Comparison of ENCODE assay signal across 16 cellular contexts in the genomic region with DNA sequence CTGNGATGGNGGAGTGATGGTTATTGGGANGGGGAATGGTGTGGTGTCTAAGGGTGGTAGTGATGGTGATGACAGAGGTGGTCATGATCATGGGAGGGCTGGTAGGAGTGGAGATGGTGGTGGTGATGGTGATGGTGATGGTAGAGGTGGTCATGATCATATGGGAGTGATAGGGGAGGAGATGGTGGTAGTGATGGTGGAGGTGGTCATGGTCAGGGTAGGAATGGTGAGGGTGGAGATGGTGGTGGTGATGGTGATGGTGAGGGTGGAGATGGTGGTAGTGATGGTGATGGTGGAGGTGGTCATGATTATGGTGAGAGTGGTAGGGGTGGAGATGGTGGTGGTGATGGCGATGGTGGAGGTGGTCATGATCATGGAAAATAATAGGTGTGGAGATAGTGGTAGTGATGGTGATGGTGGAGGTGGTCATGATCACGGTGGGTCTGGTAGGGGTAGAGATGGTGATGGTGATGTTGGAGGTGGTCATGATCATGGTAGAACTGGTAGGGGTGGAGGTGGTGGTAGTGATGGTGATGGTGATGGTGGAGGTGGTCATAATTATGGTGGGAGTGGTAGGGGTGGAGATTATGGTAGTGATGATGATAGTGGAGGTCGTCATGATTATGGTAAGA.
DNase-seq lines count a peak whose midpoint lies in the region; ATAC-seq and TF ChIP-seq lines count a peak whose summit lies in the region.
"Had no signal": no experiment of that assay in that cellular context is flagged by ENCODE, and none has a peak within 500 bp of the region (broad histone marks: within the 10 kb centered on the region; RNA-seq: fewer than 3 reads in every experiment).

No MANE protein-coding gene starts in this region.

- H3K36me3 ChIP-seq in CD8-positive, alpha-beta T cell (ENCODE audit: insufficient read depth, low read length), result peaks cover 62% of the 10 kb centered on the region
- H3K36me3 ChIP-seq: brain microvascular endothelial cell had no signal

- H3K36me3 Mint-ChIP-seq in T-helper 2 cell treated with Interferon-gamma antibody and Interleukin-4, amounts not matched to agents 5 μg/mL and 100 μg/mL, for 36 hours (ENCODE audit: low read depth), result peaks cover 83% of the 10 kb centered on the region
- peaks cover 98% of the 10 kb centered on the region for H3K36me3 Mint-ChIP-seq in CD8-positive, alpha-beta T cell
- peaks cover 100% of the 10 kb centered on the region for H3K36me3 Mint-ChIP-seq in activated T-helper 17 cell treated with anti-CD3 and anti-CD28 coated beads, Interleukin-2, amount 50 U/mL, for 72 hours (ENCODE audit: low read depth)
- H3K36me3 Mint-ChIP-seq in naive thymus-derived CD8-positive, alpha-beta T cell, result peaks cover 5 to 94% (median 20%) of the 10 kb centered on the region in 3 donors

- H3K4me1 ChIP-seq in CD8-positive, alpha-beta T cell (ENCODE audit: insufficient read depth, low read length), result peaks cover 24% of the 10 kb centered on the region

- H3K4me3 ChIP-seq in CD8-positive, alpha-beta T cell (ENCODE audit: low read depth, low read length), result no peak overlapping the region
- H3K4me3 ChIP-seq: coronary artery had no signal

- DNase-seq in T-helper 2 cell treated with Interferon-gamma antibody and Interleukin-4, amounts not matched to agents 5 μg/mL and 100 μg/mL, for 36 hours (ENCODE audit: low spot score), result no peak
- DNase-seq in T-helper 2 cell (no peak), HuH-7.5 (ENCODE audit: low spot score) (no peak), DMS53 treated with DMSO at 0.1 percent for 48 hours (lab: John Stamatoyannopoulos, UW; ENCODE audit: unreplicated experiment) (no peak)
- no peak for DNase-seq in CD8-positive, alpha-beta T cell
- DNase-seq in naive thymus-derived CD8-positive, alpha-beta T cell, result no peak
- DNase-seq: 8988T, brain microvascular endothelial cell, NCI-H2107, NCI-H524 treated with DMSO at 0.1 percent for 48 hours, posterior cingulate gyrus, SIG-M5 had no signal

- ATAC-seq in CD8-positive, alpha-beta T cell, result no peak
- ATAC-seq in activated T-helper 17 cell treated with anti-CD3 and anti-CD28 coated beads, Interleukin-2, amount 50 U/mL, for 72 hours (replicated peaks), result no peak
- ATAC-seq in naive thymus-derived CD8-positive, alpha-beta T cell, result no peak
- no peak for ATAC-seq in HG02981 (IDR thresholded peaks at IDR 0.05; ENCODE audit: unreplicated experiment)

- H3K9me3 Mint-ChIP-seq in T-helper 2 cell treated with Interferon-gamma antibody and Interleukin-4, amounts not matched to agents 5 μg/mL and 100 μg/mL, for 36 hours, result no peaks in the 10 kb centered on the region
- no peaks in the 10 kb centered on the region for H3K9me3 Mint-ChIP-seq in CD8-positive, alpha-beta T cell
- no peaks in the 10 kb centered on the region for H3K9me3 Mint-ChIP-seq in activated T-helper 17 cell treated with anti-CD3 and anti-CD28 coated beads, Interleukin-2, amount 50 U/mL, for 72 hours
- H3K9me3 Mint-ChIP-seq in naive thymus-derived CD8-positive, alpha-beta T cell, result no peaks in the 10 kb centered on the region

- POLR2A ChIA-PET in CD8-positive, alpha-beta T cell (lab: Charles Lee), result interaction anchor here (0.9 to 1.8 kb wide), 2 partner anchors 83 to 121 kb away, joined by 3 to 10 read pairs; a partner anchor contains a TSS
- POLR2A ChIA-PET in naive thymus-derived CD8-positive, alpha-beta T cell (lab: Charles Lee), result interaction anchor here (1.3 kb wide), 1 partner anchor 83 kb away, joined by 3 read pairs; a partner anchor contains a TSS

- no peaks in the 10 kb centered on the region for H3K27me3 Mint-ChIP-seq in T-helper 2 cell treated with Interferon-gamma antibody and Interleukin-4, amounts not matched to agents 5 μg/mL and 100 μg/mL, for 36 hours (ENCODE audit: low read depth)
- H3K27me3 Mint-ChIP-seq in CD8-positive, alpha-beta T cell (ENCODE audit: low read depth), result no peaks in the 10 kb centered on the region
- H3K27me3 Mint-ChIP-seq in activated T-helper 17 cell treated with anti-CD3 and anti-CD28 coated beads, Interleukin-2, amount 50 U/mL, for 72 hours, result no peaks in the 10 kb centered on the region
- no peaks in the 10 kb centered on the region for H3K27me3 Mint-ChIP-seq in naive thymus-derived CD8-positive, alpha-beta T cell

- no peak overlapping the region for H3K27ac ChIP-seq in CD8-positive, alpha-beta T cell (ENCODE audit: low read depth, low read length)
- H3K27ac ChIP-seq: brain microvascular endothelial cell, coronary artery had no signal

- peak overlapping the region; percentile 42 for H3K27ac Mint-ChIP-seq in T-helper 2 cell treated with Interferon-gamma antibody and Interleukin-4, amounts not matched to agents 5 μg/mL and 100 μg/mL, for 36 hours
- H3K27ac Mint-ChIP-seq in CD8-positive, alpha-beta T cell, result peak overlapping the region; percentile 53
- peak overlapping the region; percentile 85 for H3K27ac Mint-ChIP-seq in activated T-helper 17 cell treated with anti-CD3 and anti-CD28 coated beads, Interleukin-2, amount 50 U/mL, for 72 hours
- peak overlapping the region in 9 of 10 donors; percentile 65 to 94 (median 76) for H3K27ac Mint-ChIP-seq in naive thymus-derived CD8-positive, alpha-beta T cell
- H3K27ac Mint-ChIP-seq: nephron had no signal

- H3K9me3 ChIP-seq in CD8-positive, alpha-beta T cell (ENCODE audit: low read length), result no peaks in the 10 kb centered on the region

- CTCF ChIA-PET in CD8-positive, alpha-beta T cell (lab: Charles Lee), result no interaction called here

- H3K27me3 ChIP-seq in CD8-positive, alpha-beta T cell (ENCODE audit: insufficient read depth, low read length), result no peaks in the 10 kb centered on the region

- no peak for TF ChIP-seq CTCF in CD8-positive, alpha-beta T cell (IDR thresholded peaks at IDR 0.05)

- intact Hi-C loops in CD8-positive, alpha-beta T cell (cut with DNase I, micrococcal nuclease), result no loop called here

- H3K4me1 Mint-ChIP-seq in T-helper 2 cell treated with Interferon-gamma antibody and Interleukin-4, amounts not matched to agents 5 μg/mL and 100 μg/mL, for 36 hours (ENCODE audit: low read depth), result peaks cover 34% of the 10 kb centered on the region
- peaks cover 40% of the 10 kb centered on the region for H3K4me1 Mint-ChIP-seq in CD8-positive, alpha-beta T cell (ENCODE audit: low read depth)
- H3K4me1 Mint-ChIP-seq in activated T-helper 17 cell treated with anti-CD3 and anti-CD28 coated beads, Interleukin-2, amount 50 U/mL, for 72 hours, result peaks cover 39% of the 10 kb centered on the region
- peaks cover 35 to 48% (median 42%) of the 10 kb centered on the region in 4 donors for H3K4me1 Mint-ChIP-seq in naive thymus-derived CD8-positive, alpha-beta T cell
- H3K4me1 Mint-ChIP-seq: nephron had no signal

- H3K4me3 Mint-ChIP-seq in T-helper 2 cell treated with Interferon-gamma antibody and Interleukin-4, amounts not matched to agents 5 μg/mL and 100 μg/mL, for 36 hours, result no peak overlapping the region
- no peak overlapping the region for H3K4me3 Mint-ChIP-seq in CD8-positive, alpha-beta T cell
- H3K4me3 Mint-ChIP-seq in activated T-helper 17 cell treated with anti-CD3 and anti-CD28 coated beads, Interleukin-2, amount 50 U/mL, for 72 hours, result no peak overlapping the region
- peak overlapping the region in 1 of 10 donors; percentile 34 for H3K4me3 Mint-ChIP-seq in naive thymus-derived CD8-positive, alpha-beta T cell
- H3K4me3 Mint-ChIP-seq: nephron had no signal
